8 cellular contexts compared by ENCODE assay signal in genomic region chr16:3444032-3444388, GRCh38. TPM values are rescaled to one million over a fixed set of nuclear protein-coding genes. Genes with fewer than 3 reads are reported as not detected.
A peak's percentile ranks its signal among the peaks of the same experiment; 100 is the strongest.
DNase-seq lines count a peak whose midpoint lies in the region; ATAC-seq and TF ChIP-seq lines count a peak whose summit lies in the region.

No MANE protein-coding gene starts in this region.

- H3K27me3 ChIP-seq in smooth muscle cell (ENCODE audit: low read depth) = no peaks in the 10 kb centered on the region

- H4K20me1 ChIP-seq in smooth muscle cell (ENCODE audit: low read depth) = peaks cover 7% of the 10 kb centered on the region

- peaks cover 7% of the 10 kb centered on the region for H3K4me1 ChIP-seq in smooth muscle cell (ENCODE audit: low read depth)

- 33% methylated on average over 10 of the region's 10 CpGs for WGBS in smooth muscle cell (ENCODE audit: low lambda C conversion rate)

- H3K9ac ChIP-seq in smooth muscle cell (ENCODE audit: low read depth) = peak overlapping the region; percentile 97

- H3K4me3 ChIP-seq in astrocyte of the spinal cord (ENCODE audit: low read depth, low read length) = peak overlapping the region; percentile 72
- H3K4me3 ChIP-seq in iPS-18c (ENCODE audit: insufficient read depth, low read depth, low read length) = peak overlapping the region; percentile 52
- H3K4me3 ChIP-seq in smooth muscle cell = peak overlapping the region; percentile 66

- H3K9me3 ChIP-seq in iPS-18c (ENCODE audit: control insufficient read depth, insufficient read depth, low read length) (no peaks in the 10 kb centered on the region), smooth muscle cell (replicated peaks; ENCODE audit: low read depth) (peaks cover 6% of the 10 kb centered on the region)

- peak; percentile 26 for ATAC-seq in HG02759 (IDR thresholded peaks at IDR 0.05; ENCODE audit: unreplicated experiment)

- peak overlapping the region; percentile 98 for H3K27ac ChIP-seq in smooth muscle cell (ENCODE audit: low read depth)

- POLR2A ChIA-PET in HEK293T (lab: Yijun Ruan, JAX) = interaction anchor here (0.8 to 1.6 kb wide), 7 partner anchors 10 to 253 kb away, joined by 3 to 8 read pairs (median 4); partner anchors contain the start of genes ZNF174, ZNF263 and ZSCAN32

- DNase-seq in GM04504 (ENCODE audit: low read depth) = peak; percentile 59
- peak; percentile 26 for DNase-seq in NOMO-1 treated with dmso at 0.1 percent for 144 hours (lab: John Stamatoyannopoulos, UW; ENCODE audit: unreplicated experiment)
- DNase-seq in astrocyte of the spinal cord (ENCODE audit: low read depth, low spot score) = peak; percentile 62
- DNase-seq in smooth muscle cell (lab: John Stamatoyannopoulos, UW; ENCODE audit: unreplicated experiment) = no peak
- DNase-seq in HEK293T (ENCODE audit: extremely low spot score) = no peak
- DNase-seq in activated CD4-positive, CD25-positive, alpha-beta regulatory T cell treated with anti-CD3 and anti-CD28 coated beads, Interleukin-2, amount 50 U/mL, for 72 hours = no peak

- H3K4me2 ChIP-seq in smooth muscle cell = peak overlapping the region; percentile 76

- H3K36me3 ChIP-seq in smooth muscle cell (ENCODE audit: low read depth) = peaks cover 3% of the 10 kb centered on the region

- CTCF ChIA-PET in HEK293T (lab: Yijun Ruan, JAX) = no interaction called here

- H2AFZ ChIP-seq in smooth muscle cell (ENCODE audit: low read depth) = peak overlapping the region; percentile 40

- in situ Hi-C loops in astrocyte of the spinal cord (cut with HindIII; ENCODE audit: low sequenced_read_pairs) = no loop called here

- no peaks in the 10 kb centered on the region for H3F3A ChIP-seq in smooth muscle cell (ENCODE audit: low read depth)

- H3K79me2 ChIP-seq in smooth muscle cell (ENCODE audit: low read depth) = peaks cover 43% of the 10 kb centered on the region

- no peak for TF ChIP-seq CTCF in astrocyte of the spinal cord (IDR thresholded peaks at IDR 0.05; ENCODE audit: low read depth, low read length)
- TF ChIP-seq CTCF in smooth muscle cell (IDR thresholded peaks at IDR 0.05; ENCODE audit: borderline replicate concordance, insufficient read depth, poor library complexity, severe bottlenecking) = no peak

TF ChIP-seq in HEK293T, 16 proteins besides CTCF, POLR2A, EP300 and RAD21:
- TF ChIP-seq NFRKB (IDR thresholded peaks at IDR 0.05) = no peak
- no peak for TF ChIP-seq ZNF384 (IDR thresholded peaks at IDR 0.05)
- no peak for TF ChIP-seq BHLHE40 (IDR thresholded peaks at IDR 0.05; ENCODE audit: borderline replicate concordance)
- no peak for TF ChIP-seq SUZ12 (IDR thresholded peaks at IDR 0.05)
- no peak for TF ChIP-seq L3MBTL2 (conservative IDR thresholded peaks at IDR 0.05)
- TF ChIP-seq FOXM1 (IDR thresholded peaks at IDR 0.05; ENCODE audit: borderline replicate concordance) = no peak
- TF ChIP-seq HDGF (IDR thresholded peaks at IDR 0.05; ENCODE audit: borderline replicate concordance) = no peak
- TF ChIP-seq LEF1 (IDR thresholded peaks at IDR 0.05; ENCODE audit: borderline replicate concordance) = no peak
- no peak for TF ChIP-seq ELF4 (IDR thresholded peaks at IDR 0.05)
- TF ChIP-seq FOXK2 (IDR thresholded peaks at IDR 0.05) = no peak
- no peak for TF ChIP-seq ARNT (IDR thresholded peaks at IDR 0.05)
- TF ChIP-seq SP1 (IDR thresholded peaks at IDR 0.05) = no peak
- TF ChIP-seq PKNOX1 (IDR thresholded peaks at IDR 0.05) = no peak
- TF ChIP-seq TARDBP (IDR thresholded peaks at IDR 0.05) = no peak
- no peak for TF ChIP-seq CTBP1 (IDR thresholded peaks at IDR 0.05; ENCODE audit: borderline replicate concordance)
- TF ChIP-seq FOXA1 (IDR thresholded peaks at IDR 0.05) = no peak

RNA-seq across cellular contexts. Expression of gene NAA60, which starts 0.5 kb away (rescaled TPM):
- total RNA-seq in smooth muscle cell = 23.6 and 42.6 TPM in 2 replicates
- 54.1 and 59.2 TPM in 2 replicates for polyA plus RNA-seq in smooth muscle cell

RNA-seq across cellular contexts. Expression of gene ZNF597, which starts 0.7 kb away (rescaled TPM):
- total RNA-seq in smooth muscle cell = 12.5 and 16.2 TPM in 2 replicates
- 5.7 and 6.7 TPM in 2 replicates for polyA plus RNA-seq in smooth muscle cell

RNA-seq across cellular contexts. Expression of gene ZNF174, which starts 43.0 kb away (rescaled TPM):
- total RNA-seq in smooth muscle cell = 8.0 and 10.4 TPM in 2 replicates
- 6.8 and 8.3 TPM in 2 replicates for polyA plus RNA-seq in smooth muscle cell

RNA-seq across cellular contexts. Expression of gene ZSCAN32, which starts 43.2 kb away (rescaled TPM):
- total RNA-seq in smooth muscle cell = 13.5 and 14.8 TPM in 2 replicates
- polyA plus RNA-seq in smooth muscle cell = 7.4 and 8.8 TPM in 2 replicates

RNA-seq across cellular contexts. Expression of gene C16orf90, which starts 51.3 kb away (rescaled TPM):
- not detected in 2 replicates for total RNA-seq in smooth muscle cell
- not detected in 2 replicates for polyA plus RNA-seq in smooth muscle cell

Comparison
In these comparisons a context has a peak if more than half of its experiments do, and no peak if none do; other contexts are left out.
1. DNase-seq: peak in GM04504 (single experiment), NOMO-1 treated with dmso at 0.1 percent for 144 hours (single experiment) and astrocyte of the spinal cord (single experiment); none in smooth muscle cell (single experiment), HEK293T (single experiment) and activated CD4-positive, CD25-positive, alpha-beta regulatory T cell treated with anti-CD3 and anti-CD28 coated beads, Interleukin-2, amount 50 U/mL, for 72 hours (single experiment).
2. Peak in every context shown above with its lines, with median percentiles within 50 percentile points of each other: H3K4me3 ChIP-seq.